Comparison of ENCODE assay signal across 8 cellular contexts in the genomic region with DNA sequence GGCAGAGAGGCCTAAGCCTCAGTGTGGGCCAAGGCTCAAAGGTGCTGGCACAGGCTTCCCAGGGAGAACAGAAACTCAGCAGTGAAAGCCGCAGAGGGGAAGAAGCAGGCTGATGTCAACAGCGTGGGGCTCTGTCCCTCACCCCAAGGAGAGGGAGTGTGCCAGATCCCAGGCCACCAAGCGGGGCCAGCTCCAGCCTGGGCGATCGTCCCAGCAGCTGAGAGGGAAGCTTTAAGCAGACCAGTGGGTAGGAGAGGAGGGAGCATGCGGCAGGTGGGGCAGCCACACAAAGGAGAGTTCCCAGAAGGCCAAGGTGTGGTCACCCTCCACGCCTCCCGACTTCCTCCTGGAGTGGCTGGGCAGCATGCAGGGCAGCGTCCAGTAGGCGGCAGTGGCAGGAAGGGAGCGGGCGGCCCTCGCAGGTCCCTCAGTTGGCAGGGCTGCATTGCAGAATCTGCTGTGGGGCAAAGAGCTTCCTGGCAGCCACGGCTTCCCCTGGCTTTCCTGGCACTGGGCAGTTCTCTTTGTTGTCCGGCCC. TPM values are rescaled to one million over a fixed set of nuclear protein-coding genes. Genes with fewer than 3 reads are reported as not detected.
DNase-seq lines count a peak whose midpoint lies in the region; ATAC-seq, FAIRE-seq and TF ChIP-seq lines count a peak whose summit lies in the region.

No MANE protein-coding gene starts in this region.

- DNase-seq in GM12891 (ENCODE audit: insufficient read length, low spot score), result no peak
- DNase-seq in SHP77 (lab: John Stamatoyannopoulos, UW), result peak; percentile 89 to 95
- peak; percentile 93 for DNase-seq in Right ventricle myocardium inferior (ENCODE audit: missing footprints)
- DNase-seq in pulmonary artery endothelial cell (ENCODE audit: low read depth, low spot score), result peak; percentile 47
- DNase-seq in NCI-H146 treated with DMSO at 0.1 percent for 48 hours (lab: John Stamatoyannopoulos, UW; ENCODE audit: unreplicated experiment), result no peak
- no peak for DNase-seq in GF-D8 (lab: John Stamatoyannopoulos, UW)

- intact Hi-C loops in Right ventricle myocardium inferior (cut with DNase I), result loop anchor here (5.0 kb wide), 1 partner anchor 47 kb away; a partner anchor contains a TSS

- ATAC-seq in Right ventricle myocardium inferior, result peak; percentile 75
- ATAC-seq in GM18870 (IDR thresholded peaks at IDR 0.05; ENCODE audit: unreplicated experiment), result no peak
- ATAC-seq in HG03097 (IDR thresholded peaks at IDR 0.05; ENCODE audit: low FRiP score, unreplicated experiment), result no peak

- peak; percentile 76 for TF ChIP-seq POLR2A in GM12891 (IDR thresholded peaks at IDR 0.05; ENCODE audit: low read depth, low read length)

- FAIRE-seq in GM12891 (lab: Jason Lieb, UNC), result no peak

TF ChIP-seq in GM12891, 5 proteins besides CTCF, POLR2A, EP300 and RAD21:
- TF ChIP-seq SPI1 (IDR thresholded peaks at IDR 0.05; ENCODE audit: low read depth, low read length), result peak; percentile 37; the same call in 1 of the 2 replicates
- TF ChIP-seq POLR2AphosphoS5 (IDR thresholded peaks at IDR 0.05; ENCODE audit: low read depth, low read length), result peak; percentile 93
- no peak for TF ChIP-seq TAF1 (IDR thresholded peaks at IDR 0.05; ENCODE audit: low read depth, low read length)
TF ChIP-seq in GM12891: peak in this region for 2.

RNA-seq across cellular contexts. Expression of a gene that starts 6.0 kb away (rescaled TPM):
- polyA plus RNA-seq in GM12891 (2012; ENCODE audit: low read depth, missing spikeins), result 338 TPM
- 120 TPM for total RNA-seq in Right ventricle myocardium inferior
- 32.9 and 35.8 TPM in 2 replicates for total RNA-seq in pulmonary artery endothelial cell

RNA-seq across cellular contexts. Expression of a gene that starts 12.5 kb away (rescaled TPM):
- polyA plus RNA-seq in GM12891 (2012; ENCODE audit: low read depth, missing spikeins), result 82.5 TPM
- total RNA-seq in Right ventricle myocardium inferior, result 5.2 TPM
- total RNA-seq in pulmonary artery endothelial cell, result 108 and 190 TPM in 2 replicates

RNA-seq across cellular contexts. Expression of a gene that starts 12.8 kb away (rescaled TPM):
- polyA plus RNA-seq in GM12891 (2012; ENCODE audit: low read depth, missing spikeins), result 38.8 TPM
- total RNA-seq in Right ventricle myocardium inferior, result 38.2 TPM
- 46.6 and 49.5 TPM in 2 replicates for total RNA-seq in pulmonary artery endothelial cell

RNA-seq across cellular contexts. Expression of a gene that starts 28.2 kb away (rescaled TPM):
- 5.8 TPM for polyA plus RNA-seq in GM12891 (2012; ENCODE audit: low read depth, missing spikeins)
- not detected for total RNA-seq in Right ventricle myocardium inferior
- total RNA-seq in pulmonary artery endothelial cell, result not detected in 2 replicates

RNA-seq across cellular contexts. Expression of a gene that starts 39.7 kb away (rescaled TPM):
- polyA plus RNA-seq in GM12891 (2012; ENCODE audit: low read depth, missing spikeins), result 41.8 TPM
- total RNA-seq in Right ventricle myocardium inferior (1.2 TPM), pulmonary artery endothelial cell (61.7 and 109 TPM in 2 replicates)

Comparison
In these comparisons a context has a peak if more than half of its experiments do, and no peak if none do; other contexts are left out.
1. DNase-seq: peak in SHP77 (2 of 2), Right ventricle myocardium inferior (single experiment) and pulmonary artery endothelial cell (single experiment); none in GM12891 (single experiment), NCI-H146 treated with DMSO at 0.1 percent for 48 hours (single experiment) and GF-D8 (single experiment).
2. RNA of a gene that starts 12.5 kb away (total RNA-seq): 108 to 190 TPM in pulmonary artery endothelial cell; 5.2 TPM in Right ventricle myocardium inferior (single experiment); every median in the first group is over 10 times any median in the second.